ENCODE assay signal across 19 cellular contexts in the genomic region with DNA sequence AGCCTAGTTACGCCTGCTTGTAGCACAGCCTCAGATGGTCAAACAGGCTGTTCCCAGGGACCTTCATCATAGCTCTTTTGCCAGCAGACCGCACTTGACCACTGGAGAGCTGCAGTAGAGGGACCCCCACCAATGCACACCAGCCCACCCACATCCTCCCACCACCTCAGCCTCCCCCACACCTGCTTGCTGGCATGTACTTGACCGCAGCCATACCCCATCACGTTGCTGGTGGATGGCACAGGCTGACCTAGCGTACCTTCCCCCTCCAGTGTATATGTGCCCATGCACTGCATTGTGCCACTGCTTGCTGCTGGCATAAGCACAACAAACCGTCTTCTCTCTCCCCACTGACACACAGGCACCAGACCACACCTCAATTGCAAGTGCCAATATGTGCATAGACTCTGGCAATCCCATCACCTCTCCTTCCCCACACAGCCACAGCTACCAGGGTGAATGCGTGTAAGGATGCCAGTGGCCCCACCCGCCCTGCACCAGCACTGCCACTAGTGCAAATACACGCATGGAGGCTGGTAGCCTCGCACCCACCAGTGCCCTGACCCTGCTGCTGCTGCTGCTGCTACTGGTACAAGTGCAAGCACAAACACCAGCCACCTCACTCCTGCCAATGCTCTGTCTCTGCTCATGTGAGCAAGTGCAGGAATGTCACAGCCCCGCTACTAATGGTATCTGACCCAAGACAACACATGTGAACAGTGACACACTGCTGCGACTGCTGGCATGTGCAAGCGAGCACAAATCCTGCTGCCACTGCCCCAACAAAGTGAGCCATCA.
DNase-seq lines count a peak whose midpoint lies in the region; ATAC-seq and TF ChIP-seq lines count a peak whose summit lies in the region.
"Had no signal": no experiment of that assay in that cellular context is flagged by ENCODE, and none has a peak within 500 bp of the region (broad histone marks: within the 10 kb centered on the region; RNA-seq: fewer than 3 reads in every experiment).

No MANE protein-coding gene starts in this region.

- no peaks in the 10 kb centered on the region for H3K9me3 ChIP-seq in left ventricle myocardium inferior (replicated peaks)
- H3K9me3 ChIP-seq in neuronal stem cell (replicated peaks in 1 of 2; ENCODE audit: control insufficient read depth in 2 of 2, insufficient read depth in 1 of 2, low read depth in 1 of 2, low read length in 2 of 2), result no peaks in the 10 kb centered on the region

- H3K27ac ChIP-seq in left ventricle myocardium inferior (replicated peaks), result no peak overlapping the region
- no peak overlapping the region for H3K27ac ChIP-seq in neuronal stem cell (replicated peaks; ENCODE audit: low read length)
- H3K27ac ChIP-seq: KMS-11, RWPE1 had no signal

- H3K4me1 ChIP-seq in left ventricle myocardium inferior (no peaks in the 10 kb centered on the region), neuronal stem cell (ENCODE audit: control insufficient read depth in 2 of 2, insufficient read depth in 1 of 2, low read depth in 1 of 2, low read length in 2 of 2) (no peaks in the 10 kb centered on the region)

- no peak overlapping the region for H3K9ac ChIP-seq in neuronal stem cell (ENCODE audit: low read depth, low read length, poor library complexity)
- H3K9ac ChIP-seq: KMS-11 had no signal

- H2BK12ac ChIP-seq in neuronal stem cell (ENCODE audit: low read length), result peak overlapping the region; percentile 91

- no peak overlapping the region for H3K27ac Mint-ChIP-seq in activated naive CD8-positive, alpha-beta T cell treated with anti-CD3 and anti-CD28 coated beads for 36 hours
- H3K27ac Mint-ChIP-seq: CD8-positive, alpha-beta T cell had no signal

- no peaks in the 10 kb centered on the region for H3K36me3 Mint-ChIP-seq in activated naive CD8-positive, alpha-beta T cell treated with anti-CD3 and anti-CD28 coated beads for 36 hours
- H3K36me3 Mint-ChIP-seq: CD8-positive, alpha-beta T cell had no signal

- H3K18ac ChIP-seq in neuronal stem cell (ENCODE audit: low read length), result peak overlapping the region; percentile 68

- peak; percentile 32 for TF ChIP-seq CTCF in left ventricle myocardium inferior (IDR thresholded peaks at IDR 0.05; ENCODE audit: borderline replicate concordance)

- no peak overlapping the region for H4K8ac ChIP-seq in neuronal stem cell (ENCODE audit: low read depth, low read length)

- H3K4ac ChIP-seq in neuronal stem cell (ENCODE audit: low read length), result no peak overlapping the region

- WGBS in neuronal stem cell (ENCODE audit: extremely low coverage in 2 of 2, insufficient read length in 2 of 2, insufficient replicate concordance in 1 of 2), 2 donors, result no CpG with 5 or more reads among the region's 13 CpGs

- no peak overlapping the region for H2BK120ac ChIP-seq in neuronal stem cell (ENCODE audit: low read depth, low read length)

- H4K91ac ChIP-seq in neuronal stem cell (ENCODE audit: low read depth, low read length, poor library complexity), result no peak overlapping the region

- intact Hi-C loops in Right ventricle myocardium superior (cut with DNase I) (no loop called here), cardiac septum (cut with DNase I) (no loop called here), left ventricle myocardium inferior (cut with micrococcal nuclease) (no loop called here)

- H3K36me3 ChIP-seq in left ventricle myocardium inferior (no peaks in the 10 kb centered on the region), neuronal stem cell (replicated peaks in 1 of 2; ENCODE audit: control insufficient read depth in 2 of 2, insufficient read depth in 2 of 2, low read length in 2 of 2) (no peaks in the 10 kb centered on the region)

- no peaks in the 10 kb centered on the region for H3K27me3 ChIP-seq in left ventricle myocardium inferior (ENCODE audit: low read depth)
- no peaks in the 10 kb centered on the region for H3K27me3 ChIP-seq in neuronal stem cell (ENCODE audit: control insufficient read depth in 3 of 3, insufficient read depth in 3 of 3, low read depth in 1 of 3, low read length in 3 of 3)

- DNase-seq in Right ventricle myocardium superior (no peak), cardiac septum (ENCODE audit: low spot score) (no peak), left ventricle myocardium inferior (no peak), neuronal stem cell (ENCODE audit: low spot score) (no peak), hypothalamus (lab: John Stamatoyannopoulos, UW) (no peak)
- DNase-seq in activated naive CD8-positive, alpha-beta T cell treated with anti-CD3 and anti-CD28 coated beads for 36 hours, result no peak
- DNase-seq: 8988T; C1 segment of cervical spinal cord; CD8-positive, alpha-beta T cell; DND-41; NCI-H1092 treated with DMSO at 0.1 percent for 48 hours; NCI-H1436 treated with DMSO at 0.1 percent for 48 hours; NCI-H1930; NCI-H510A; NCI-H748 treated with DMSO at 0.1 percent for 48 hours had no signal

- H3K79me1 ChIP-seq in neuronal stem cell (ENCODE audit: low read depth, low read length), result no peaks in the 10 kb centered on the region

- no peaks in the 10 kb centered on the region for H3K4me1 Mint-ChIP-seq in activated naive CD8-positive, alpha-beta T cell treated with anti-CD3 and anti-CD28 coated beads for 36 hours

- H2BK5ac ChIP-seq in neuronal stem cell (ENCODE audit: low read length), result no peak overlapping the region

- ATAC-seq in Right ventricle myocardium superior (ENCODE audit: poor library complexity), result peak; percentile 41
- ATAC-seq in GM18907 (IDR thresholded peaks at IDR 0.05; ENCODE audit: unreplicated experiment), result no peak
- no peak for ATAC-seq in GM21381 (IDR thresholded peaks at IDR 0.05; ENCODE audit: unreplicated experiment)
- ATAC-seq: CD8-positive, alpha-beta T cell had no signal

- H3K9me3 Mint-ChIP-seq in activated naive CD8-positive, alpha-beta T cell treated with anti-CD3 and anti-CD28 coated beads for 36 hours, result peaks cover 18% of the 10 kb centered on the region

- no peak overlapping the region for H3K23ac ChIP-seq in neuronal stem cell (ENCODE audit: low read depth, low read length, poor library complexity)

- peak overlapping the region; percentile 31 for H2AK5ac ChIP-seq in neuronal stem cell (ENCODE audit: low read depth, low read length)

- H2BK15ac ChIP-seq in neuronal stem cell (ENCODE audit: low read length), result peak overlapping the region; percentile 49

- no peaks in the 10 kb centered on the region for H3K27me3 Mint-ChIP-seq in activated naive CD8-positive, alpha-beta T cell treated with anti-CD3 and anti-CD28 coated beads for 36 hours

- no peak overlapping the region for H2AFZ ChIP-seq in neuronal stem cell (ENCODE audit: low read length)

- H3K4me3 ChIP-seq in left ventricle myocardium inferior (no peak overlapping the region), neuronal stem cell (ENCODE audit: low read length in 2 of 2) (no peak overlapping the region)

- no peak overlapping the region for H3K4me2 ChIP-seq in neuronal stem cell (ENCODE audit: insufficient read depth, low read length, poor library complexity, severe bottlenecking)
- H3K4me2 ChIP-seq: KMS-11 had no signal

- peak overlapping the region; percentile 41 for H3K14ac ChIP-seq in neuronal stem cell (ENCODE audit: low read length)

- H3K4me3 Mint-ChIP-seq in activated naive CD8-positive, alpha-beta T cell treated with anti-CD3 and anti-CD28 coated beads for 36 hours, result no peak overlapping the region
- H3K4me3 Mint-ChIP-seq: CD8-positive, alpha-beta T cell had no signal
